Comparison of ENCODE assay signal across 16 cellular contexts in genomic region chr5:123487298-123487697, GRCh38. TPM values are rescaled to one million over a fixed set of nuclear protein-coding genes. Genes with fewer than 3 reads are reported as not detected.
DNase-seq lines count a peak whose midpoint lies in the region; TF ChIP-seq lines count a peak whose summit lies in the region.
"Had no signal": no experiment of that assay in that cellular context is flagged by ENCODE, and none has a peak within 500 bp of the region (broad histone marks: within the 10 kb centered on the region; RNA-seq: fewer than 3 reads in every experiment).

No MANE protein-coding gene starts in this region.

- H3K27ac ChIP-seq in ascending aorta: no peak overlapping the region
- H3K27ac ChIP-seq: psoas muscle had no signal

- no peaks in the 10 kb centered on the region for H3K36me3 ChIP-seq in ascending aorta

- intact Hi-C loops in ascending aorta (cut with DNase I): no loop called here

- DNase-seq in COR-L47 (lab: John Stamatoyannopoulos, UW) (peak; percentile 2), NCI-H1694 treated with DMSO at 0.1 percent for 48 hours (lab: John Stamatoyannopoulos, UW) (peak; percentile 7), epithelial cell of esophagus (ENCODE audit: low read depth) (peak; percentile 68), renal cortical epithelial cell (ENCODE audit: low read depth) (peak; percentile 46), ascending aorta (ENCODE audit: low spot score in 2 of 2) (no peak), amniotic stem cell (lab: John Stamatoyannopoulos, UW) (no peak), G401 (ENCODE audit: low spot score) (no peak), NCI-H69 (lab: John Stamatoyannopoulos, UW) (no peak)
- DNase-seq: CD8-positive, alpha-beta memory T cell; GDM1; kidney; NCI-H1417; NCI-H510A; psoas muscle; stimulated activated CD4-positive, alpha-beta T cell treated with anti-CD3 and anti-CD28 coated beads, Interleukin-2, amount 100 ng/mL, for 48 hours; T-helper 1 cell had no signal

- H3K4me3 ChIP-seq in epithelial cell of esophagus (ENCODE audit: low read length): no peak overlapping the region
- H3K4me3 ChIP-seq in ascending aorta: peak overlapping the region in 1 of 2 donors; percentile 14
- H3K4me3 ChIP-seq: psoas muscle had no signal

- peaks cover 0 to 8% of the 10 kb centered on the region in 2 donors for H3K4me1 ChIP-seq in ascending aorta
- H3K4me1 ChIP-seq: psoas muscle had no signal

- in situ Hi-C loops in G401 (cut with HindIII; ENCODE audit: low sequenced_read_pairs): no loop called here

- no peaks in the 10 kb centered on the region for H3K9me3 ChIP-seq in ascending aorta
- H3K9me3 ChIP-seq: psoas muscle had no signal

- H3K27me3 ChIP-seq in ascending aorta: no peaks in the 10 kb centered on the region

- TF ChIP-seq CTCF in epithelial cell of esophagus (IDR thresholded peaks at IDR 0.05; ENCODE audit: insufficient read depth, low read depth, low read length, missing control alignments) (no peak), ascending aorta (IDR thresholded peaks at IDR 0.05) (no peak)

RNA-seq across cellular contexts. Expression of gene CSNK1G3, which starts 24.7 kb away (rescaled TPM):
- 73.8 and 91.8 TPM in 2 replicates for total RNA-seq in renal cortical epithelial cell
- total RNA-seq in ascending aorta: 28.5 TPM
- 23.8 and 30.0 TPM in 2 replicates for total RNA-seq in G401 (2014; rRNA removed; shearing (Covaris generic))

Comparison
In these comparisons a context has a peak if more than half of its experiments do, and no peak if none do; other contexts are left out.
1. DNase-seq: peak in COR-L47 (single experiment), NCI-H1694 treated with DMSO at 0.1 percent for 48 hours (single experiment), epithelial cell of esophagus (single experiment) and renal cortical epithelial cell (single experiment); none in ascending aorta (0 of 2), amniotic stem cell (single experiment), G401 (single experiment) and NCI-H69 (single experiment).